12 cellular contexts compared by ENCODE assay signal in genomic region chr2:33411765-33412164, GRCh38.
DNase-seq lines count a peak whose midpoint lies in the region; ATAC-seq lines count a peak whose summit lies in the region.
"Had no signal": no experiment of that assay in that cellular context is flagged by ENCODE, and none has a peak within 500 bp of the region (broad histone marks: within the 10 kb centered on the region; RNA-seq: fewer than 3 reads in every experiment).

No MANE protein-coding gene starts in this region.

- DNase-seq in AG08396 (ENCODE audit: low spot score): peak; percentile 63
- peak; percentile 35 for DNase-seq in HuH-7.5 (ENCODE audit: low spot score)
- DNase-seq in astrocyte of the hippocampus (ENCODE audit: low read depth, low spot score): peak; percentile 90
- DNase-seq in kidney tubule cell (ENCODE audit: low spot score): peak; percentile 51
- no peak for DNase-seq in NCI-H1048 (lab: John Stamatoyannopoulos, UW)
- DNase-seq in GDM1 (lab: John Stamatoyannopoulos, UW): no peak
- no peak for DNase-seq in activated effector memory CD4-positive, alpha-beta T cell treated with Interleukin-2 at 50 U/mL for 16 hours
- DNase-seq: activated CD8-positive, alpha-beta memory T cell treated with anti-CD3 and anti-CD28 coated beads, Interleukin-2, amount 50 U/mL, for 48 hours; adrenal gland; midbrain; NCI-H2227 treated with DMSO at 0.1 percent for 48 hours had no signal

- no peak for ATAC-seq in GM21360 (IDR thresholded peaks at IDR 0.05; ENCODE audit: unreplicated experiment)

Comparison
In these comparisons a context has a peak if more than half of its experiments do, and no peak if none do; other contexts are left out.
1. DNase-seq: peak in AG08396 (single experiment), HuH-7.5 (single experiment), astrocyte of the hippocampus (single experiment) and kidney tubule cell (single experiment); none in NCI-H1048 (single experiment), GDM1 (single experiment) and activated effector memory CD4-positive, alpha-beta T cell treated with Interleukin-2 at 50 U/mL for 16 hours (single experiment).